ENCODE assay signal across 2 cellular contexts in genomic region chr6:52518279-52518944, GRCh38.
TF ChIP-seq lines count a peak whose summit lies in the region.

No MANE protein-coding gene starts in this region.

TF ChIP-seq in HEK293, 187 proteins besides CTCF, POLR2A, EP300 and RAD21 (continued from another document):
- TF ChIP-seq KLF8 (tag by site-specific recombination; IDR thresholded peaks at IDR 0.05) (no peak), ZNF2 (tag by site-specific recombination; IDR thresholded peaks at IDR 0.05) (no peak), ZNF394 (tag by site-specific recombination; IDR thresholded peaks at IDR 0.05; ENCODE audit: borderline replicate concordance) (no peak), AEBP2 (tag by site-specific recombination; IDR thresholded peaks at IDR 0.05; ENCODE audit: borderline replicate concordance) (no peak), KLF9 (tag by site-specific recombination; IDR thresholded peaks at IDR 0.05; ENCODE audit: low read depth) (no peak), ZNF621 (tag by site-specific recombination; IDR thresholded peaks at IDR 0.05) (no peak)

TF ChIP-seq in HepG2, 621 proteins besides CTCF, POLR2A, EP300 and RAD21 (continued from another document):
- TF ChIP-seq, protein P1, sequence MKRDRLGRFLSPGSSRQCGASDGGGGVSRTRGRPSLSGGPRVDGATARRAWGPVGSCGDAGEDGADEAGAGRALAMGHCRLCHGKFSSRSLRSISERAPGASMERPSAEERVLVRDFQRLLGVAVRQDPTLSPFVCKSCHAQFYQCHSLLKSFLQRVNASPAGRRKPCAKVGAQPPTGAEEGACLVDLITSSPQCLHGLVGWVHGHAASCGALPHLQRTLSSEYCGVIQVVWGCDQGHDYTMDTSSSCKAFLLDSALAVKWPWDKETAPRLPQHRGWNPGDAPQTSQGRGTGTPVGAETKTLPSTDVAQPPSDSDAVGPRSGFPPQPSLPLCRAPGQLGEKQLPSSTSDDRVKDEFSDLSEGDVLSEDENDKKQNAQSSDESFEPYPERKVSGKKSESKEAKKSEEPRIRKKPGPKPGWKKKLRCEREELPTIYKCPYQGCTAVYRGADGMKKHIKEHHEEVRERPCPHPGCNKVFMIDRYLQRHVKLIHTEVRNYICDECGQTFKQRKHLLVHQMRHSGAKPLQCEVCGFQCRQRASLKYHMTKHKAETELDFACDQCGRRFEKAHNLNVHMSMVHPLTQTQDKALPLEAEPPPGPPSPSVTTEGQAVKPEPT (CRISPR knock-in tag; IDR thresholded peaks at IDR 0.05; ENCODE audit: low read depth): no peak
- TF ChIP-seq KLF11 (CRISPR knock-in tag; IDR thresholded peaks at IDR 0.05) (peak; percentile 18; the same call in 1 of the 2 replicates), MAFK (conservative IDR thresholded peaks at IDR 0.05 in 1 of 2, IDR thresholded peaks at IDR 0.05 in 1 of 2; ENCODE audit: low read length in 2 of 2) (peak; percentile 92 to 93), ZNF362 (CRISPR knock-in tag; IDR thresholded peaks at IDR 0.05; ENCODE audit: borderline replicate concordance) (no peak), ZNF768 (CRISPR knock-in tag; IDR thresholded peaks at IDR 0.05) (peak; percentile 21; the same call in 1 of the 2 replicates), SNAPC5 (CRISPR knock-in tag; IDR thresholded peaks at IDR 0.05; ENCODE audit: borderline replicate concordance) (no peak), ZNF83 (CRISPR knock-in tag; IDR thresholded peaks at IDR 0.05; ENCODE audit: borderline replicate concordance) (no peak), ZNF709 (CRISPR knock-in tag; IDR thresholded peaks at IDR 0.05) (0 out of 2 replicates have a peak, but pooled peaks have one; percentile 46), ZBTB38 (CRISPR knock-in tag; IDR thresholded peaks at IDR 0.05) (peak; percentile 83), RCOR2 (CRISPR knock-in tag; IDR thresholded peaks at IDR 0.05) (no peak), PRPF4 (IDR thresholded peaks at IDR 0.05; ENCODE audit: low read depth, low read length, poor library complexity, severe bottlenecking) (no peak), ZNF431 (CRISPR knock-in tag; IDR thresholded peaks at IDR 0.05; ENCODE audit: borderline replicate concordance, low read depth) (0 out of 2 replicates have a peak, but pooled peaks have one; percentile 3), FOXK1 (CRISPR knock-in tag; IDR thresholded peaks at IDR 0.05; ENCODE audit: borderline replicate concordance, low read depth) (peak; percentile 18; the same call in 1 of the 2 replicates), ZNF562 (CRISPR knock-in tag; IDR thresholded peaks at IDR 0.05; ENCODE audit: borderline replicate concordance) (no peak), ARNTL (CRISPR knock-in tag; IDR thresholded peaks at IDR 0.05) (no peak), ZC3H13 (CRISPR knock-in tag; IDR thresholded peaks at IDR 0.05) (peak; percentile 21; the same call in 1 of the 2 replicates), HNF4A (CRISPR knock-in tag; IDR thresholded peaks at IDR 0.05) (0 out of 2 replicates have a peak, but pooled peaks have one; percentile 3), ZNF501 (CRISPR knock-in tag; IDR thresholded peaks at IDR 0.05) (peak; percentile 5; the same call in 1 of the 2 replicates)
- TF ChIP-seq, protein P2, sequence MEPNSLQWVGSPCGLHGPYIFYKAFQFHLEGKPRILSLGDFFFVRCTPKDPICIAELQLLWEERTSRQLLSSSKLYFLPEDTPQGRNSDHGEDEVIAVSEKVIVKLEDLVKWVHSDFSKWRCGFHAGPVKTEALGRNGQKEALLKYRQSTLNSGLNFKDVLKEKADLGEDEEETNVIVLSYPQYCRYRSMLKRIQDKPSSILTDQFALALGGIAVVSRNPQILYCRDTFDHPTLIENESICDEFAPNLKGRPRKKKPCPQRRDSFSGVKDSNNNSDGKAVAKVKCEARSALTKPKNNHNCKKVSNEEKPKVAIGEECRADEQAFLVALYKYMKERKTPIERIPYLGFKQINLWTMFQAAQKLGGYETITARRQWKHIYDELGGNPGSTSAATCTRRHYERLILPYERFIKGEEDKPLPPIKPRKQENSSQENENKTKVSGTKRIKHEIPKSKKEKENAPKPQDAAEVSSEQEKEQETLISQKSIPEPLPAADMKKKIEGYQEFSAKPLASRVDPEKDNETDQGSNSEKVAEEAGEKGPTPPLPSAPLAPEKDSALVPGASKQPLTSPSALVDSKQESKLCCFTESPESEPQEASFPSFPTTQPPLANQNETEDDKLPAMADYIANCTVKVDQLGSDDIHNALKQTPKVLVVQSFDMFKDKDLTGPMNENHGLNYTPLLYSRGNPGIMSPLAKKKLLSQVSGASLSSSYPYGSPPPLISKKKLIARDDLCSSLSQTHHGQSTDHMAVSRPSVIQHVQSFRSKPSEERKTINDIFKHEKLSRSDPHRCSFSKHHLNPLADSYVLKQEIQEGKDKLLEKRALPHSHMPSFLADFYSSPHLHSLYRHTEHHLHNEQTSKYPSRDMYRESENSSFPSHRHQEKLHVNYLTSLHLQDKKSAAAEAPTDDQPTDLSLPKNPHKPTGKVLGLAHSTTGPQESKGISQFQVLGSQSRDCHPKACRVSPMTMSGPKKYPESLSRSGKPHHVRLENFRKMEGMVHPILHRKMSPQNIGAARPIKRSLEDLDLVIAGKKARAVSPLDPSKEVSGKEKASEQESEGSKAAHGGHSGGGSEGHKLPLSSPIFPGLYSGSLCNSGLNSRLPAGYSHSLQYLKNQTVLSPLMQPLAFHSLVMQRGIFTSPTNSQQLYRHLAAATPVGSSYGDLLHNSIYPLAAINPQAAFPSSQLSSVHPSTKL (CRISPR knock-in tag; IDR thresholded peaks at IDR 0.05): 0 out of 2 replicates have a peak, but pooled peaks have one; percentile 1
- TF ChIP-seq, protein P3, sequence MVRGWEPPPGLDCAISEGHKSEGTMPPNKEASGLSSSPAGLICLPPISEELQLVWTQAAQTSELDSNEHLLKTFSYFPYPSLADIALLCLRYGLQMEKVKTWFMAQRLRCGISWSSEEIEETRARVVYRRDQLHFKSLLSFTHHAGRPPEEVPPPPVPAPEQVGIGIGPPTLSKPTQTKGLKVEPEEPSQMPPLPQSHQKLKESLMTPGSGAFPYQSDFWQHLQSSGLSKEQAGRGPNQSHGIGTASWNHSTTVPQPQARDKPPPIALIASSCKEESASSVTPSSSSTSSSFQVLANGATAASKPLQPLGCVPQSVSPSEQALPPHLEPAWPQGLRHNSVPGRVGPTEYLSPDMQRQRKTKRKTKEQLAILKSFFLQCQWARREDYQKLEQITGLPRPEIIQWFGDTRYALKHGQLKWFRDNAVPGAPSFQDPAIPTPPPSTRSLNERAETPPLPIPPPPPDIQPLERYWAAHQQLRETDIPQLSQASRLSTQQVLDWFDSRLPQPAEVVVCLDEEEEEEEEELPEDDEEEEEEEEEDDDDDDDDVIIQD (CRISPR knock-in tag; IDR thresholded peaks at IDR 0.05; ENCODE audit: low read depth): no peak
- TF ChIP-seq, protein P4, sequence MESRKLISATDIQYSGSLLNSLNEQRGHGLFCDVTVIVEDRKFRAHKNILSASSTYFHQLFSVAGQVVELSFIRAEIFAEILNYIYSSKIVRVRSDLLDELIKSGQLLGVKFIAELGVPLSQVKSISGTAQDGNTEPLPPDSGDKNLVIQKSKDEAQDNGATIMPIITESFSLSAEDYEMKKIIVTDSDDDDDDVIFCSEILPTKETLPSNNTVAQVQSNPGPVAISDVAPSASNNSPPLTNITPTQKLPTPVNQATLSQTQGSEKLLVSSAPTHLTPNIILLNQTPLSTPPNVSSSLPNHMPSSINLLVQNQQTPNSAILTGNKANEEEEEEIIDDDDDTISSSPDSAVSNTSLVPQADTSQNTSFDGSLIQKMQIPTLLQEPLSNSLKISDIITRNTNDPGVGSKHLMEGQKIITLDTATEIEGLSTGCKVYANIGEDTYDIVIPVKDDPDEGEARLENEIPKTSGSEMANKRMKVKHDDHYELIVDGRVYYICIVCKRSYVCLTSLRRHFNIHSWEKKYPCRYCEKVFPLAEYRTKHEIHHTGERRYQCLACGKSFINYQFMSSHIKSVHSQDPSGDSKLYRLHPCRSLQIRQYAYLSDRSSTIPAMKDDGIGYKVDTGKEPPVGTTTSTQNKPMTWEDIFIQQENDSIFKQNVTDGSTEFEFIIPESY (CRISPR knock-in tag; IDR thresholded peaks at IDR 0.05): peak; percentile 66; the same call in 1 of the 2 replicates
- TF ChIP-seq, protein P5, sequence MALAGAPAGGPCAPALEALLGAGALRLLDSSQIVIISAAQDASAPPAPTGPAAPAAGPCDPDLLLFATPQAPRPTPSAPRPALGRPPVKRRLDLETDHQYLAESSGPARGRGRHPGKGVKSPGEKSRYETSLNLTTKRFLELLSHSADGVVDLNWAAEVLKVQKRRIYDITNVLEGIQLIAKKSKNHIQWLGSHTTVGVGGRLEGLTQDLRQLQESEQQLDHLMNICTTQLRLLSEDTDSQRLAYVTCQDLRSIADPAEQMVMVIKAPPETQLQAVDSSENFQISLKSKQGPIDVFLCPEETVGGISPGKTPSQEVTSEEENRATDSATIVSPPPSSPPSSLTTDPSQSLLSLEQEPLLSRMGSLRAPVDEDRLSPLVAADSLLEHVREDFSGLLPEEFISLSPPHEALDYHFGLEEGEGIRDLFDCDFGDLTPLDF (CRISPR knock-in tag; IDR thresholded peaks at IDR 0.05): no peak
- TF ChIP-seq, protein P6, sequence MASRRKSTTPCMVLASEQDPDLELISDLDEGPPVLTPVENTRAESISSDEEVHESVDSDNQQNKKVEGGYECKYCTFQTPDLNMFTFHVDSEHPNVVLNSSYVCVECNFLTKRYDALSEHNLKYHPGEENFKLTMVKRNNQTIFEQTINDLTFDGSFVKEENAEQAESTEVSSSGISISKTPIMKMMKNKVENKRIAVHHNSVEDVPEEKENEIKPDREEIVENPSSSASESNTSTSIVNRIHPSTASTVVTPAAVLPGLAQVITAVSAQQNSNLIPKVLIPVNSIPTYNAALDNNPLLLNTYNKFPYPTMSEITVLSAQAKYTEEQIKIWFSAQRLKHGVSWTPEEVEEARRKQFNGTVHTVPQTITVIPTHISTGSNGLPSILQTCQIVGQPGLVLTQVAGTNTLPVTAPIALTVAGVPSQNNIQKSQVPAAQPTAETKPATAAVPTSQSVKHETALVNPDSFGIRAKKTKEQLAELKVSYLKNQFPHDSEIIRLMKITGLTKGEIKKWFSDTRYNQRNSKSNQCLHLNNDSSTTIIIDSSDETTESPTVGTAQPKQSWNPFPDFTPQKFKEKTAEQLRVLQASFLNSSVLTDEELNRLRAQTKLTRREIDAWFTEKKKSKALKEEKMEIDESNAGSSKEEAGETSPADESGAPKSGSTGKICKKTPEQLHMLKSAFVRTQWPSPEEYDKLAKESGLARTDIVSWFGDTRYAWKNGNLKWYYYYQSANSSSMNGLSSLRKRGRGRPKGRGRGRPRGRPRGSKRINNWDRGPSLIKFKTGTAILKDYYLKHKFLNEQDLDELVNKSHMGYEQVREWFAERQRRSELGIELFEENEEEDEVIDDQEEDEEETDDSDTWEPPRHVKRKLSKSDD (CRISPR knock-in tag; IDR thresholded peaks at IDR 0.05; ENCODE audit: low read depth): no peak; the same call in 1 of the 2 replicates
- TF ChIP-seq, protein P7, sequence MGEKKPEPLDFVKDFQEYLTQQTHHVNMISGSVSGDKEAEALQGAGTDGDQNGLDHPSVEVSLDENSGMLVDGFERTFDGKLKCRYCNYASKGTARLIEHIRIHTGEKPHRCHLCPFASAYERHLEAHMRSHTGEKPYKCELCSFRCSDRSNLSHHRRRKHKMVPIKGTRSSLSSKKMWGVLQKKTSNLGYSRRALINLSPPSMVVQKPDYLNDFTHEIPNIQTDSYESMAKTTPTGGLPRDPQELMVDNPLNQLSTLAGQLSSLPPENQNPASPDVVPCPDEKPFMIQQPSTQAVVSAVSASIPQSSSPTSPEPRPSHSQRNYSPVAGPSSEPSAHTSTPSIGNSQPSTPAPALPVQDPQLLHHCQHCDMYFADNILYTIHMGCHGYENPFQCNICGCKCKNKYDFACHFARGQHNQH (CRISPR knock-in tag; IDR thresholded peaks at IDR 0.05): 0 out of 2 replicates have a peak, but pooled peaks have one; percentile 0
- TF ChIP-seq, protein P8, sequence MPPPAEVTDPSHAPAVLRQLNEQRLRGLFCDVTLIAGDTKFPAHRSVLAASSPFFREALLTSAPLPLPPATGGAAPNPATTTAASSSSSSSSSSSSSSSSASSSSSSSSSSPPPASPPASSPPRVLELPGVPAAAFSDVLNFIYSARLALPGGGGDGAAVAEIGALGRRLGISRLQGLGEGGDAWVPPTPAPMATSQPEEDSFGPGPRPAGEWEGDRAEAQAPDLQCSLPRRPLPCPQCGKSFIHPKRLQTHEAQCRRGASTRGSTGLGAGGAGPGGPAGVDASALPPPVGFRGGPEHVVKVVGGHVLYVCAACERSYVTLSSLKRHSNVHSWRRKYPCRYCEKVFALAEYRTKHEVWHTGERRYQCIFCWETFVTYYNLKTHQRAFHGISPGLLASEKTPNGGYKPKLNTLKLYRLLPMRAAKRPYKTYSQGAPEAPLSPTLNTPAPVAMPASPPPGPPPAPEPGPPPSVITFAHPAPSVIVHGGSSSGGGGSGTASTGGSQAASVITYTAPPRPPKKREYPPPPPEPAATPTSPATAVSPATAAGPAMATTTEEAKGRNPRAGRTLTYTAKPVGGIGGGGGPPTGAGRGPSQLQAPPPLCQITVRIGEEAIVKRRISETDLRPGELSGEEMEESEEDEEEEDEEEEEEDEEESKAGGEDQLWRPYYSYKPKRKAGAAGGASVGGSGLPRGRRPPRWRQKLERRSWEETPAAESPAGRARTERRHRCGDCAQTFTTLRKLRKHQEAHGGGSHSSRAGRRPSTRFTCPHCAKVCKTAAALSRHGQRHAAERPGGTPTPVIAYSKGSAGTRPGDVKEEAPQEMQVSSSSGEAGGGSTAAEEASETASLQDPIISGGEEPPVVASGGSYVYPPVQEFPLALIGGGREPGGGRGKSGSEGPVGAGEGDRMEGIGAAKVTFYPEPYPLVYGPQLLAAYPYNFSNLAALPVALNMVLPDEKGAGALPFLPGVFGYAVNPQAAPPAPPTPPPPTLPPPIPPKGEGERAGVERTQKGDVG (CRISPR knock-in tag; IDR thresholded peaks at IDR 0.05; ENCODE audit: borderline replicate concordance): peak; percentile 44; the same call in 1 of the 2 replicates
- TF ChIP-seq, protein P9, sequence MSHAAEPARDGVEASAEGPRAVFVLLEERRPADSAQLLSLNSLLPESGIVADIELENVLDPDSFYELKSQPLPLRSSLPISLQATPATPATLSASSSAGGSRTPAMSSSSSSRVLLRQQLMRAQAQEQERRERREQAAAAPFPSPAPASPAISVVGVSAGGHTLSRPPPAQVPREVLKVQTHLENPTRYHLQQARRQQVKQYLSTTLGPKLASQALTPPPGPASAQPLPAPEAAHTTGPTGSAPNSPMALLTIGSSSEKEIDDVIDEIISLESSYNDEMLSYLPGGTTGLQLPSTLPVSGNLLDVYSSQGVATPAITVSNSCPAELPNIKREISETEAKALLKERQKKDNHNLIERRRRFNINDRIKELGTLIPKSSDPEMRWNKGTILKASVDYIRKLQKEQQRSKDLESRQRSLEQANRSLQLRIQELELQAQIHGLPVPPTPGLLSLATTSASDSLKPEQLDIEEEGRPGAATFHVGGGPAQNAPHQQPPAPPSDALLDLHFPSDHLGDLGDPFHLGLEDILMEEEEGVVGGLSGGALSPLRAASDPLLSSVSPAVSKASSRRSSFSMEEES (CRISPR knock-in tag; IDR thresholded peaks at IDR 0.05): peak; percentile 3; the same call in 1 of the 2 replicates
- TF ChIP-seq, protein P10, sequence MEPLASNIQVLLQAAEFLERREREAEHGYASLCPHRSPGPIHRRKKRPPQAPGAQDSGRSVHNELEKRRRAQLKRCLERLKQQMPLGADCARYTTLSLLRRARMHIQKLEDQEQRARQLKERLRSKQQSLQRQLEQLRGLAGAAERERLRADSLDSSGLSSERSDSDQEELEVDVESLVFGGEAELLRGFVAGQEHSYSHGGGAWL (CRISPR knock-in tag; IDR thresholded peaks at IDR 0.05): no peak
